In genomic region chr2:65132930-65133329, GRCh38 we compare ENCODE assay signal across 8 cellular contexts. TPM values are rescaled to one million over a fixed set of nuclear protein-coding genes. Genes with fewer than 3 reads are reported as not detected.
DNase-seq lines count a peak whose midpoint lies in the region; ATAC-seq, FAIRE-seq and TF ChIP-seq lines count a peak whose summit lies in the region.
"Not testable (repeated sequence)": the region's sequence is repeated elsewhere in the genome, so short reads cannot be mapped to it uniquely, and the experiment has no call there.

No MANE protein-coding gene starts in this region.

- not testable (repeated sequence) for H3K9me1 ChIP-seq in K562 (ENCODE audit: control insufficient read depth, insufficient read depth, low read length)

- FAIRE-seq in K562 (lab: Jason Lieb, UNC); HepG2 (lab: Jason Lieb, UNC): not testable (repeated sequence)

- not testable (repeated sequence) for H3K36me3 ChIP-seq in K562 (ENCODE audit: control insufficient read depth, insufficient read depth, low read length); HepG2 (replicated peaks in 1 of 2; ENCODE audit: control insufficient read depth in 1 of 2, insufficient read depth in 2 of 2, low read length in 2 of 2); mesendoderm (ENCODE audit: control insufficient read depth, insufficient read depth, low read length)

- H3K18ac ChIP-seq in mesendoderm (ENCODE audit: low read length): peak overlapping the region; percentile 47

- H3K4me1 Mint-ChIP-seq in T-helper 17 cell (peaks cover 13% of the 10 kb centered on the region), neural crest cell (peaks cover 23% of the 10 kb centered on the region), type B pancreatic cell (ENCODE audit: unreplicated experiment) (peaks cover 11% of the 10 kb centered on the region)
- peaks cover 16% of the 10 kb centered on the region for H3K4me1 Mint-ChIP-seq in activated CD4-positive, alpha-beta T cell treated with anti-CD3 and anti-CD28 coated beads, Interleukin-2, amount 10 ng/mL, durations not matched to agents 7 days and 5 days
- H3K4me1 Mint-ChIP-seq in activated T-cell treated with anti-CD3 and anti-CD28 coated beads, Interleukin-2, amount 50 U/mL, for 4 hours (ENCODE audit: low read depth): peaks cover 17% of the 10 kb centered on the region

- not testable (repeated sequence) for H2BK15ac ChIP-seq in mesendoderm (replicated peaks; ENCODE audit: low read depth)

- BruUV-seq in K562 (replicated peaks; lab: Mats Ljungman, UMichigan); HepG2 (replicated peaks; lab: Mats Ljungman, UMichigan): not testable (repeated sequence)

- H3K79me2 ChIP-seq in K562 (ENCODE audit: control insufficient read depth, insufficient read depth, low read length) (peaks cover 21% of the 10 kb centered on the region), HepG2 (ENCODE audit: insufficient read depth, low read length) (peaks cover 20% of the 10 kb centered on the region), mesendoderm (ENCODE audit: control insufficient read depth, insufficient read depth, low read length) (peaks cover 15% of the 10 kb centered on the region)

- intact Hi-C loops in K562 (cut with micrococcal nuclease): not testable (repeated sequence)
- intact Hi-C loops in HepG2 (cut with micrococcal nuclease; ENCODE audit: unreplicated experiment): loop anchor here (5.0 kb wide), 4 partner anchors 36 to 94 kb away; partner anchors contain the start of genes ACTR2 and CEP68

- H3K27ac ChIP-seq in K562 (ENCODE audit: extremely low read depth, low read depth, low read length); HepG2 (ENCODE audit: extremely low read length, insufficient read depth, low read length): not testable (repeated sequence)
- H3K27ac ChIP-seq in mesendoderm (ENCODE audit: low read depth, low read length): peak overlapping the region; percentile 36

- CTCF ChIA-PET in activated CD4-positive, alpha-beta T cell treated with anti-CD3 and anti-CD28 coated beads, Interleukin-2, amount 10 ng/mL, durations not matched to agents 7 days and 5 days (lab: Charles Lee): interaction anchor here (0.5 to 2.4 kb wide), 7 partner anchors 8 to 357 kb away, joined by 3 to 12 read pairs (median 3); no protein-coding TSS in a partner anchor
- CTCF ChIA-PET in K562 (lab: Yijun Ruan, JAX; ENCODE audit: low intra/inter-chr PET ratio); HepG2 (lab: Yijun Ruan, JAX; ENCODE audit: low intra/inter-chr PET ratio, low total read pairs): not testable (repeated sequence)

- H3K4me3 Mint-ChIP-seq in T-helper 17 cell; activated CD4-positive, alpha-beta T cell treated with anti-CD3 and anti-CD28 coated beads, Interleukin-2, amount 10 ng/mL, durations not matched to agents 7 days and 5 days; type B pancreatic cell: not testable (repeated sequence)
- peak overlapping the region; percentile 16 for H3K4me3 Mint-ChIP-seq in activated T-cell treated with anti-CD3 and anti-CD28 coated beads, Interleukin-2, amount 50 U/mL, for 4 hours
- peak overlapping the region; percentile 72 for H3K4me3 Mint-ChIP-seq in neural crest cell

- H2AK5ac ChIP-seq in mesendoderm (ENCODE audit: low read length): not testable (repeated sequence)

- H4K5ac ChIP-seq in mesendoderm (ENCODE audit: low read length): not testable (repeated sequence)

- not testable (repeated sequence) for DNase-seq in T-helper 17 cell; activated CD4-positive, alpha-beta T cell treated with anti-CD3 and anti-CD28 coated beads, Interleukin-2, amount 10 ng/mL, durations not matched to agents 7 days and 5 days; activated T-cell treated with anti-CD3 and anti-CD28 coated beads, Interleukin-2, amount 50 U/mL, for 4 hours; K562 (ENCODE audit: extremely low read depth in 1 of 4, low spot score in 3 of 4); HepG2 (ENCODE audit: low spot score); mesendoderm; neural crest cell (ENCODE audit: low read depth, low spot score); type B pancreatic cell (ENCODE audit: extremely low spot score, unreplicated experiment)

- POLR2A ChIA-PET in activated CD4-positive, alpha-beta T cell treated with anti-CD3 and anti-CD28 coated beads, Interleukin-2, amount 10 ng/mL, durations not matched to agents 7 days and 5 days (lab: Charles Lee): not testable (repeated sequence)
- POLR2A ChIA-PET in K562 (lab: Yijun Ruan, JAX) (interaction anchor here (0.6 to 1.3 kb wide), 3 partner anchors 11 to 1250 kb away, joined by 3 to 4 read pairs (median 3); no protein-coding TSS in a partner anchor), HepG2 (lab: Yijun Ruan, JAX) (interaction anchor here (1.2 to 2.0 kb wide), 2 partner anchors 77 to 94 kb away, joined by 3 to 5 read pairs; partner anchors contain the start of genes ACTR2 and CEP68)

- not testable (repeated sequence) for H3K9ac ChIP-seq in K562 (ENCODE audit: insufficient read depth in 1 of 2, low read depth in 2 of 2, low read length in 2 of 2); HepG2 (ENCODE audit: insufficient read depth, low read depth, low read length); mesendoderm (ENCODE audit: low read length)

- H3K4ac ChIP-seq in mesendoderm (ENCODE audit: low read depth, low read length): not testable (repeated sequence)

- TF ChIP-seq POLR2A in K562 (conservative IDR thresholded peaks at IDR 0.05); HepG2 (IDR thresholded peaks at IDR 0.05; ENCODE audit: insufficient read depth in 1 of 2, low read depth in 2 of 2, low read length in 2 of 2): not testable (repeated sequence)

- H3K27me3 ChIP-seq in K562 (ENCODE audit: control insufficient read depth in 2 of 2, insufficient read depth in 2 of 2, low read length in 2 of 2); HepG2 (ENCODE audit: control insufficient read depth in 1 of 2, insufficient read depth in 2 of 2, low read length in 2 of 2); mesendoderm (ENCODE audit: insufficient read depth, low read length, poor library complexity): not testable (repeated sequence)

- not testable (repeated sequence) for H3K4me2 ChIP-seq in K562 (ENCODE audit: insufficient read depth, low read length); mesendoderm (ENCODE audit: low read length)
- peak overlapping the region; percentile 20; the same call in 1 of the 2 replicates for H3K4me2 ChIP-seq in HepG2 (ENCODE audit: low read depth, low read length)

- not testable (repeated sequence) for H3K56ac ChIP-seq in mesendoderm (ENCODE audit: low read length)

- peaks cover 10% of the 10 kb centered on the region for H4K20me1 ChIP-seq in K562 (replicated peaks; ENCODE audit: control insufficient read depth, insufficient read depth, low read length)
- peaks cover 15% of the 10 kb centered on the region for H4K20me1 ChIP-seq in HepG2 (ENCODE audit: insufficient read depth, low read length)

- H3K79me1 ChIP-seq in mesendoderm (ENCODE audit: low read length): not testable (repeated sequence)

- H3K27ac Mint-ChIP-seq in T-helper 17 cell (peak overlapping the region; percentile 68), type B pancreatic cell (peak overlapping the region; percentile 100)
- H3K27ac Mint-ChIP-seq in activated CD4-positive, alpha-beta T cell treated with anti-CD3 and anti-CD28 coated beads, Interleukin-2, amount 10 ng/mL, durations not matched to agents 7 days and 5 days: peak overlapping the region; percentile 9
- H3K27ac Mint-ChIP-seq in neural crest cell (ENCODE audit: unreplicated experiment): not testable (repeated sequence)

- not testable (repeated sequence) for H2BK5ac ChIP-seq in mesendoderm (ENCODE audit: low read length)

- peaks cover 12% of the 10 kb centered on the region for H3K27me3 Mint-ChIP-seq in T-helper 17 cell
- not testable (repeated sequence) for H3K27me3 Mint-ChIP-seq in activated CD4-positive, alpha-beta T cell treated with anti-CD3 and anti-CD28 coated beads, Interleukin-2, amount 10 ng/mL, durations not matched to agents 7 days and 5 days; activated T-cell treated with anti-CD3 and anti-CD28 coated beads, Interleukin-2, amount 50 U/mL, for 4 hours (ENCODE audit: low read depth); neural crest cell (ENCODE audit: low read depth); type B pancreatic cell

- not testable (repeated sequence) for H3K4me3 ChIP-seq in K562; HepG2 (replicated peaks in 1 of 3; ENCODE audit: insufficient read depth in 1 of 3, low read depth in 2 of 3, low read length in 3 of 3); mesendoderm (ENCODE audit: low read length)

- not testable (repeated sequence) for TF ChIP-seq EP300 in K562 (IDR thresholded peaks at IDR 0.05; ENCODE audit: low read length); HepG2 (IDR thresholded peaks at IDR 0.05; ENCODE audit: low read depth in 2 of 2, low read length in 2 of 2); HepG2 (CRISPR knock-in tag; IDR thresholded peaks at IDR 0.05; ENCODE audit: borderline replicate concordance)

- peaks cover 15 to 30% of the 10 kb centered on the region in 2 experiments; a peak in 4 of 5 replicates for H3K4me1 ChIP-seq in K562 (replicated peaks in 1 of 2; ENCODE audit: control insufficient read depth in 2 of 2, insufficient read depth in 2 of 2, low read length in 2 of 2)
- H3K4me1 ChIP-seq in HepG2 (ENCODE audit: insufficient read depth, low read length): peaks cover 68% of the 10 kb centered on the region
- H3K4me1 ChIP-seq in mesendoderm (ENCODE audit: control insufficient read depth, low read depth, low read length): not testable (repeated sequence)

- not testable (repeated sequence) for TF ChIP-seq RAD21 in K562 (CRISPR knock-in tag; conservative IDR thresholded peaks at IDR 0.05 in 1 of 2, IDR thresholded peaks at IDR 0.05 in 1 of 2); HepG2 (CRISPR knock-in tag; IDR thresholded peaks at IDR 0.05)

- in situ Hi-C loops in K562 (cut with MboI); HepG2 (cut with HindIII; ENCODE audit: extremely low pct_ligation_motif_present, low pct_unique_long_range_greater_than_20kb): not testable (repeated sequence)

- H3K36me3 Mint-ChIP-seq in T-helper 17 cell (ENCODE audit: low read depth); activated CD4-positive, alpha-beta T cell treated with anti-CD3 and anti-CD28 coated beads, Interleukin-2, amount 10 ng/mL, durations not matched to agents 7 days and 5 days (ENCODE audit: low read depth); activated T-cell treated with anti-CD3 and anti-CD28 coated beads, Interleukin-2, amount 50 U/mL, for 4 hours (ENCODE audit: insufficient read depth); neural crest cell (ENCODE audit: low read depth); type B pancreatic cell: not testable (repeated sequence)

- not testable (repeated sequence) for H4K8ac ChIP-seq in mesendoderm (ENCODE audit: low read depth, low read length)

- not testable (repeated sequence) for H3K9me3 Mint-ChIP-seq in activated CD4-positive, alpha-beta T cell treated with anti-CD3 and anti-CD28 coated beads, Interleukin-2, amount 10 ng/mL, durations not matched to agents 7 days and 5 days; activated T-cell treated with anti-CD3 and anti-CD28 coated beads, Interleukin-2, amount 50 U/mL, for 4 hours; neural crest cell; type B pancreatic cell

- WGBS in K562 (ENCODE audit: insufficient coverage, low coverage, missing lambda C conversion rate): 81% methylated on average over 13 of the region's 15 CpGs
- 52% methylated on average over 15 of the region's 15 CpGs for WGBS in HepG2 (ENCODE audit: low lambda C conversion rate)
- WGBS in mesendoderm (ENCODE audit: extremely low coverage, insufficient coverage, low lambda C conversion rate): no CpG with 5 or more reads among the region's 15 CpGs

- not testable (repeated sequence) for H2BK120ac ChIP-seq in mesendoderm (ENCODE audit: low read depth, low read length)

- not testable (repeated sequence) for H3K23ac ChIP-seq in mesendoderm (ENCODE audit: low read length)

- not testable (repeated sequence) for H2AFZ ChIP-seq in K562 (ENCODE audit: low read depth, low read length); HepG2 (ENCODE audit: low read length)

- H3K9me3 ChIP-seq in T-helper 17 cell (ENCODE audit: control insufficient read depth, low read length, poor library complexity, severe bottlenecking); K562 (replicated peaks; ENCODE audit: control insufficient read depth, insufficient read depth, low read depth, low read length); HepG2 (ENCODE audit: low read length): not testable (repeated sequence)

- not testable (repeated sequence) for ATAC-seq in T-helper 17 cell; activated T-cell treated with anti-CD3 and anti-CD28 coated beads, Interleukin-2, amount 50 U/mL, for 4 hours; K562; HepG2

- not testable (repeated sequence) for TF ChIP-seq CTCF in K562 (IDR thresholded peaks at IDR 0.05 in 2 of 3, conservative IDR thresholded peaks at IDR 0.05 in 1 of 3; ENCODE audit: insufficient read depth in 2 of 3, low read depth in 1 of 3, low read length in 3 of 3); HepG2 (CRISPR knock-in tag; IDR thresholded peaks at IDR 0.05); neural crest cell (conservative IDR thresholded peaks at IDR 0.05); type B pancreatic cell (conservative IDR thresholded peaks at IDR 0.05)

RNA-seq across cellular contexts. Expression of gene RAB1A, which starts 3.0 kb away (rescaled TPM):
- total RNA-seq in T-helper 17 cell (10 to 100 TPM; 65.2 to 78.1 TPM), K562 (2014; rRNA removed) (62.2 and 83.5 TPM in 2 replicates), K562 (2014; rRNA removed; fragmentation: Illumina TruSeq; extraction: Trizol) (67.7 and 81.4 TPM in 2 replicates), K562 (2015; rRNA removed; fragmentation: Illumina TruSeq; extraction: Trizol) (64.4 and 66.7 TPM in 2 replicates), K562 (2021) (93.9 and 99.4 TPM in 2 replicates), HepG2 (2016; rRNA removed; fragmentation: Illumina TruSeq; extraction: Trizol) (206 and 311 TPM in 2 replicates), neural crest cell (110 and 113 TPM in 2 replicates), type B pancreatic cell (ENCODE audit: low replicate concordance) (128 and 201 TPM in 2 replicates)
- 10 to 100 TPM; 56.0 to 63.5 TPM for total RNA-seq in activated CD4-positive, alpha-beta T cell treated with anti-CD3 and anti-CD28 coated beads, Interleukin-2, amount 10 ng/mL, durations not matched to agents 7 days and 5 days
- 10 to 100 TPM; 73.6 to 78.5 (median 73.6) TPM for total RNA-seq in activated T-cell treated with anti-CD3 and anti-CD28 coated beads, Interleukin-2, amount 50 U/mL, for 4 hours
- 20.3 and 50.3 TPM in 2 replicates for total RNA-seq in K562 (2011; cell fraction: chromatin; rRNA removed; ENCODE audit: low replicate concordance)
- total RNA-seq in K562 (2011; cell fraction: nucleolus; rRNA removed): 13.5 and 14.3 TPM in 2 replicates
- 36.1 and 60.5 TPM in 2 replicates for total RNA-seq in K562 (2011; cell fraction: nucleoplasm; rRNA removed)
- polyA plus RNA-seq in K562 (2011; rRNA removed) (144 and 163 TPM in 2 replicates), K562 (2014; fragmentation: Illumina TruSeq; extraction: Trizol) (81.5 and 89.1 TPM in 2 replicates), K562 (2014; fragmentation: Nextera tagmentation; extraction: Ambion mirVana) (10 to 100 TPM; 43.8 to 47.8 TPM), K562 (2014; rRNA removed) (125 and 136 TPM in 2 replicates), HepG2 (2011; rRNA removed) (174 and 226 TPM in 2 replicates)
- polyA plus RNA-seq in K562 (2011; cell fraction: cytosol; rRNA removed): 33.7 and 80.3 TPM in 2 replicates
- 23.6 and 40.8 TPM in 2 replicates for polyA plus RNA-seq in K562 (2011; cell fraction: nucleus; rRNA removed)
- 116 and 153 TPM in 2 replicates for polyA plus RNA-seq in K562 (2012)
- polyA minus RNA-seq in K562 (2011; rRNA and poly(A)+ RNA removed): 93.6 and 96.1 TPM in 2 replicates
- 31.6 and 38.0 TPM in 2 replicates for polyA minus RNA-seq in K562 (2011; cell fraction: cytosol; rRNA and poly(A)+ RNA removed)
- 13.1 and 22.5 TPM in 2 replicates for polyA minus RNA-seq in K562 (2011; cell fraction: nucleus; rRNA and poly(A)+ RNA removed)
- 27.8 and 28.9 TPM in 2 replicates for total RNA-seq in HepG2 (2016; cell fraction: cytosol; rRNA removed; fragmentation: Illumina TruSeq; extraction: Trizol; ENCODE audit: low read depth)
- total RNA-seq in HepG2 (2016; cell fraction: insoluble cytoplasmic fraction; rRNA removed; fragmentation: Illumina TruSeq; extraction: Trizol): 208 and 306 TPM in 2 replicates
- total RNA-seq in HepG2 (2016; cell fraction: membrane; rRNA removed; fragmentation: Illumina TruSeq; extraction: Trizol): 98.9 and 106 TPM in 2 replicates
- 101 and 108 TPM in 2 replicates for total RNA-seq in HepG2 (2016; cell fraction: nucleus; rRNA removed; fragmentation: Illumina TruSeq; extraction: Trizol)
- polyA plus RNA-seq in HepG2 (2011; cell fraction: cytosol; rRNA removed): 101 and 153 TPM in 2 replicates
- polyA plus RNA-seq in HepG2 (2011; cell fraction: nucleus; rRNA removed): 26.7 and 44.5 TPM in 2 replicates
- polyA plus RNA-seq in HepG2 (2012): 237 and 266 TPM in 2 replicates
- 46.4 and 51.5 TPM in 2 replicates for polyA plus RNA-seq in HepG2 (2016; cell fraction: cytosol; fragmentation: Illumina TruSeq; extraction: Trizol; ENCODE audit: low read depth)
- polyA plus RNA-seq in HepG2 (2016; cell fraction: insoluble cytoplasmic fraction; fragmentation: Illumina TruSeq; extraction: Trizol; ENCODE audit: low read depth): 489 and 498 TPM in 2 replicates
- 122 and 126 TPM in 2 replicates for polyA plus RNA-seq in HepG2 (2016; cell fraction: membrane; fragmentation: Illumina TruSeq; extraction: Trizol; ENCODE audit: low read depth)
- polyA plus RNA-seq in HepG2 (2016; cell fraction: nucleus; fragmentation: Illumina TruSeq; extraction: Trizol; ENCODE audit: insufficient read depth, low read depth): 219 and 228 TPM in 2 replicates
- 26.5 and 48.9 TPM in 2 replicates for polyA minus RNA-seq in HepG2 (2011; rRNA and poly(A)+ RNA removed; ENCODE audit: low replicate concordance)
- 83.1 and 93.6 TPM in 2 replicates for polyA minus RNA-seq in HepG2 (2011; cell fraction: cytosol; rRNA and poly(A)+ RNA removed)
- polyA minus RNA-seq in HepG2 (2011; cell fraction: nucleus; rRNA and poly(A)+ RNA removed): 58.2 and 71.1 TPM in 2 replicates
- 126 TPM for polyA plus RNA-seq in mesendoderm (2013, experiment 1 of 2)
- polyA plus RNA-seq in mesendoderm (2013, experiment 2 of 2): 121 TPM
